Comparison of ENCODE assay signal across 8 cellular contexts in genomic region chr9:15485836-15486678, GRCh38. TPM values are rescaled to one million over a fixed set of nuclear protein-coding genes. Genes with fewer than 3 reads are reported as not detected.
DNase-seq lines count a peak whose midpoint lies in the region; ATAC-seq and TF ChIP-seq lines count a peak whose summit lies in the region.

No MANE protein-coding gene starts in this region.

- H3K4me3 ChIP-seq in foreskin fibroblast (ENCODE audit: low read depth in 1 of 2, low read length in 2 of 2): no peak overlapping the region
- H3K4me3 ChIP-seq in uterus: no peak overlapping the region

- H3K27me3 ChIP-seq in uterus: no peaks in the 10 kb centered on the region

- H3K27ac Mint-ChIP-seq in natural killer cell (peak overlapping the region in 1 of 2 donors; percentile 27), T-helper 17 cell (peak overlapping the region; percentile 70)
- peak overlapping the region in 1 of 2 donors; percentile 45 for H3K27ac Mint-ChIP-seq in natural killer cell treated with Interleukin-12 subunit alpha and Interleukin-12 subunit beta and Interleukin-15 and Interleukin-18, amount 100 ng/mL, for 72 hours

- H3K27ac ChIP-seq in uterus: no peak overlapping the region

- no peaks in the 10 kb centered on the region for H3K9me3 Mint-ChIP-seq in natural killer cell
- no peaks in the 10 kb centered on the region for H3K9me3 Mint-ChIP-seq in natural killer cell treated with Interleukin-12 subunit alpha and Interleukin-12 subunit beta and Interleukin-15 and Interleukin-18, amount 100 ng/mL, for 72 hours

- TF ChIP-seq CTCF in natural killer cell (IDR thresholded peaks at IDR 0.05) (peak; percentile 52), foreskin fibroblast (IDR thresholded peaks at IDR 0.05; ENCODE audit: low read depth, low read length) (peak; percentile 63), uterus (IDR thresholded peaks at IDR 0.05) (peak; percentile 19 to 33 (median 30))

- H3K4me1 Mint-ChIP-seq in natural killer cell (peaks cover 3 to 21% of the 10 kb centered on the region in 2 donors), T-helper 17 cell (peaks cover 26% of the 10 kb centered on the region)
- peaks cover 11 to 16% of the 10 kb centered on the region in 2 donors for H3K4me1 Mint-ChIP-seq in natural killer cell treated with Interleukin-12 subunit alpha and Interleukin-12 subunit beta and Interleukin-15 and Interleukin-18, amount 100 ng/mL, for 72 hours (ENCODE audit: low read depth in 2 of 2)

- H3K4me3 Mint-ChIP-seq in natural killer cell (no peak overlapping the region), T-helper 17 cell (no peak overlapping the region)
- no peak overlapping the region for H3K4me3 Mint-ChIP-seq in natural killer cell treated with Interleukin-12 subunit alpha and Interleukin-12 subunit beta and Interleukin-15 and Interleukin-18, amount 100 ng/mL, for 72 hours

- H3K9me3 ChIP-seq in T-helper 17 cell (ENCODE audit: control insufficient read depth, low read length, poor library complexity, severe bottlenecking): no peaks in the 10 kb centered on the region
- H3K9me3 ChIP-seq in uterus: no peaks in the 10 kb centered on the region

- no peaks in the 10 kb centered on the region for H3K27me3 Mint-ChIP-seq in natural killer cell (ENCODE audit: low read depth in 2 of 2)
- no peaks in the 10 kb centered on the region for H3K27me3 Mint-ChIP-seq in natural killer cell treated with Interleukin-12 subunit alpha and Interleukin-12 subunit beta and Interleukin-15 and Interleukin-18, amount 100 ng/mL, for 72 hours
- H3K27me3 Mint-ChIP-seq in T-helper 17 cell: no peaks in the 10 kb centered on the region

- H3K4me1 ChIP-seq in uterus: no peaks in the 10 kb centered on the region

- no peak for DNase-seq in natural killer cell
- DNase-seq in natural killer cell treated with Interleukin-12 subunit alpha and Interleukin-12 subunit beta and Interleukin-15 and Interleukin-18, amount 100 ng/mL, for 72 hours (ENCODE audit: low spot score): no peak
- no peak for DNase-seq in T-helper 17 cell
- peak in 1 of 2 donors; percentile 52 for DNase-seq in foreskin fibroblast
- DNase-seq in uterus: no peak
- DNase-seq in stimulated activated CD4-positive, alpha-beta T cell treated with anti-CD3 and anti-CD28 coated beads, Interleukin-4, amount 100 ng/mL, for 1 hour: no peak
- no peak for DNase-seq in HuH-7.5 (ENCODE audit: low spot score)
- DNase-seq in NCI-H2171 treated with DMSO at 0.1 percent for 48 hours (lab: John Stamatoyannopoulos, UW): no peak

- no peaks in the 10 kb centered on the region for H3K36me3 ChIP-seq in uterus

- no peak for TF ChIP-seq POLR2A in uterus (IDR thresholded peaks at IDR 0.05)

- ATAC-seq in natural killer cell: peak in 2 of 3 donors; percentile 35 to 47
- ATAC-seq in natural killer cell treated with Interleukin-12 subunit alpha and Interleukin-12 subunit beta and Interleukin-15 and Interleukin-18, amount 100 ng/mL, for 72 hours: no peak
- ATAC-seq in T-helper 17 cell: peak; percentile 68

- H3K36me3 Mint-ChIP-seq in natural killer cell (no peaks in the 10 kb centered on the region), T-helper 17 cell (ENCODE audit: low read depth) (peaks cover 10% of the 10 kb centered on the region)
- H3K36me3 Mint-ChIP-seq in natural killer cell treated with Interleukin-12 subunit alpha and Interleukin-12 subunit beta and Interleukin-15 and Interleukin-18, amount 100 ng/mL, for 72 hours: no peaks in the 10 kb centered on the region

- intact Hi-C loops in natural killer cell (cut with micrococcal nuclease) (loop anchor here (5.0 kb wide), 1 partner anchor 209 kb away; no protein-coding TSS in a partner anchor), uterus (cut with DNase I; ENCODE audit: low total_unique reads) (no loop called here)

RNA-seq across cellular contexts. Expression of gene PSIP1, which starts 24.7 kb away (rescaled TPM):
- total RNA-seq in natural killer cell: 10 to 100 TPM; 50.3 to 83.1 (median 72.6) TPM
- total RNA-seq in natural killer cell treated with Interleukin-12 subunit alpha and Interleukin-12 subunit beta and Interleukin-15 and Interleukin-18, amount 100 ng/mL, for 72 hours: 10 to 100 TPM; 45.9 to 62.3 TPM
- 100 to 1,000 TPM; 115 to 117 TPM for total RNA-seq in T-helper 17 cell
- 100 to 1,000 TPM in 3 of 4 donors, 10 to 100 TPM in 1; 97.1 to 112 (median 102) TPM for total RNA-seq in uterus

Comparison
In these comparisons a context has a peak if more than half of its experiments do, and no peak if none do; other contexts are left out.
1. ATAC-seq: peak in natural killer cell (2 of 3) and T-helper 17 cell (single experiment); none in natural killer cell treated with Interleukin-12 subunit alpha and Interleukin-12 subunit beta and Interleukin-15 and Interleukin-18, amount 100 ng/mL, for 72 hours (0 of 2).
2. Peak in every context shown above with its lines, with median percentiles within 50 percentile points of each other: CTCF ChIP-seq.